7 cellular contexts compared by ENCODE assay signal in the genomic region with DNA sequence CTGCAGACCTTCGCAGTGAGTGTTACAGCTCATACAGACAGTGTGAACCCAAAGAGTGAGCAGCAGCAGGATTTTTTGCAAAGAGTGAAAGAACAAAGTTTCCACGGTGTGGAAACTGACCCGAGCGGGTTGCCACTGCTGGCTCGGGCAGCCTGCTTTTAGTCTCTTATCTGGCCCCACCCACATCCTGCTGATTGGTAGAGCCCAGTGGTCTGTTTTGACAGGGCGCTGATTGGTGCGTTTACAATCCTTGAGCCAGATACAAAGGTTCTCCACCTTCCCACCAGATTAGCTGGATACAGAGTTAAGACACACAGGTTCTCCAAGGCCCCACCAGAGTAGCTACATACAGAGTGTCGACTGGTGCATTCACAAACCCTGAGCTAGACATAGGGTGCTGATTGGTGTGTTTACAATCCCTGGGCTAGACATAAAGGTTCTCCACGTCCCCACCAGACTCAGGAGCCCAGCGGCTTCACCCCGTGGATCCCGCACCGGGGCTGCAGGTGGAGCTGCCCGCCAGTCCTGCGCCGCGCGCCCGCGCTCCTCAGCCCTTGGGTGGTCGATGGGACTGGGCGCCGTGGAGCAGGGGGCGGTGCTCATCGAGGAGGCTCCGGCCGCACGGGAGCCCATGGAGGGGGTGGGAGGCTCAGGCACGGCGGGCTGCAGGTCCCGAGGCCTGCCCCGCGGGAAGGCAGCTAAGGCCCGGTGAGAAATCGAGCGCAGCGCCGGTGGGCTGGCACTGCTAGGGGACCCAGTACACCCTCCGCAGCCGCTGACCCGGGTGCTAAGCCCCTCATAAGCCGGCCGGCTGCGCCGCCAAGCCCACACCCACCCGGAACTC.
DNase-seq lines count a peak whose midpoint lies in the region; ATAC-seq, FAIRE-seq and TF ChIP-seq lines count a peak whose summit lies in the region.
"Not testable (repeated sequence)": the region's sequence is repeated elsewhere in the genome, so short reads cannot be mapped to it uniquely, and the experiment has no call there.

No MANE protein-coding gene starts in this region.

- ATAC-seq in activated CD8-positive, alpha-beta T cell treated with anti-CD3 and anti-CD28 coated beads, Interleukin-2, amount 10 ng/mL, durations not matched to agents 7 days and 5 days; K562; stimulated activated effector memory CD8-positive, alpha-beta T cell treated with anti-CD3 and anti-CD28 coated beads, Interleukin-12 subunit alpha, Interleukin-12 subunit beta, amount 100 ng/mL, for 72 hours: not testable (repeated sequence)

- not testable (repeated sequence) for TF ChIP-seq RAD21 in K562 (CRISPR knock-in tag; conservative IDR thresholded peaks at IDR 0.05 in 1 of 2, IDR thresholded peaks at IDR 0.05 in 1 of 2)

- H3K9ac ChIP-seq in K562 (ENCODE audit: insufficient read depth in 1 of 2, low read depth in 2 of 2, low read length in 2 of 2); kidney (ENCODE audit: low read length in 2 of 2); neural progenitor cell: not testable (repeated sequence)

- not testable (repeated sequence) for H3K36me3 ChIP-seq in KOPT-K1 (ENCODE audit: insufficient read depth, low read length); K562 (ENCODE audit: control insufficient read depth, insufficient read depth, low read length); kidney (ENCODE audit: control insufficient read depth in 1 of 2, insufficient read depth in 2 of 2, low read length in 2 of 2); neural progenitor cell

- not testable (repeated sequence) for H3K9me3 Mint-ChIP-seq in activated CD8-positive, alpha-beta T cell treated with anti-CD3 and anti-CD28 coated beads, Interleukin-2, amount 10 ng/mL, durations not matched to agents 7 days and 5 days (ENCODE audit: insufficient read depth); neural progenitor cell; stimulated activated effector memory CD8-positive, alpha-beta T cell treated with anti-CD3 and anti-CD28 coated beads, Interleukin-12 subunit alpha, Interleukin-12 subunit beta, amount 100 ng/mL, for 72 hours

- H3K4me1 ChIP-seq in K562 (replicated peaks in 1 of 2; ENCODE audit: control insufficient read depth in 2 of 2, insufficient read depth in 2 of 2, low read length in 2 of 2); kidney (ENCODE audit: control insufficient read depth in 1 of 2, insufficient read depth in 1 of 2, low read depth in 1 of 2, low read length in 2 of 2); neural progenitor cell: not testable (repeated sequence)

- TF ChIP-seq CTCF in K562 (IDR thresholded peaks at IDR 0.05 in 2 of 3, conservative IDR thresholded peaks at IDR 0.05 in 1 of 3; ENCODE audit: insufficient read depth in 2 of 3, low read depth in 1 of 3, low read length in 3 of 3); kidney (IDR thresholded peaks at IDR 0.05; ENCODE audit: borderline replicate concordance, extremely low read depth, insufficient read depth); neural progenitor cell (IDR thresholded peaks at IDR 0.05): not testable (repeated sequence)

- H2AFZ ChIP-seq in K562 (ENCODE audit: low read depth, low read length) (peak overlapping the region; percentile 74), neural progenitor cell (replicated peaks) (peak overlapping the region; percentile 34)

- not testable (repeated sequence) for H4K20me1 ChIP-seq in K562 (replicated peaks; ENCODE audit: control insufficient read depth, insufficient read depth, low read length); neural progenitor cell (ENCODE audit: low read depth)

- H3K4me2 ChIP-seq in K562 (ENCODE audit: insufficient read depth, low read length); neural progenitor cell: not testable (repeated sequence)

- POLR2A ChIA-PET in activated CD8-positive, alpha-beta T cell treated with anti-CD3 and anti-CD28 coated beads, Interleukin-2, amount 10 ng/mL, durations not matched to agents 7 days and 5 days (lab: Charles Lee) = not testable (repeated sequence)
- POLR2A ChIA-PET in K562 (lab: Yijun Ruan, JAX) = interaction anchor here (1.1 kb wide), 1 partner anchor 38 kb away, joined by 3 read pairs; no protein-coding TSS in a partner anchor

- not testable (repeated sequence) for H3K79me2 ChIP-seq in K562 (ENCODE audit: control insufficient read depth, insufficient read depth, low read length); neural progenitor cell (ENCODE audit: low read depth)

- BruUV-seq in K562 (replicated peaks; lab: Mats Ljungman, UMichigan) = not testable (repeated sequence)

- not testable (repeated sequence) for H3K27me3 Mint-ChIP-seq in activated CD8-positive, alpha-beta T cell treated with anti-CD3 and anti-CD28 coated beads, Interleukin-2, amount 10 ng/mL, durations not matched to agents 7 days and 5 days (ENCODE audit: low read depth); neural progenitor cell (ENCODE audit: insufficient read depth, low read depth)

- not testable (repeated sequence) for H3K9me1 ChIP-seq in K562 (ENCODE audit: control insufficient read depth, insufficient read depth, low read length)

- not testable (repeated sequence) for H3K36me3 Mint-ChIP-seq in activated CD8-positive, alpha-beta T cell treated with anti-CD3 and anti-CD28 coated beads, Interleukin-2, amount 10 ng/mL, durations not matched to agents 7 days and 5 days (ENCODE audit: low read depth); neural progenitor cell; stimulated activated effector memory CD8-positive, alpha-beta T cell treated with anti-CD3 and anti-CD28 coated beads, Interleukin-12 subunit alpha, Interleukin-12 subunit beta, amount 100 ng/mL, for 72 hours

- not testable (repeated sequence) for H3K4me1 Mint-ChIP-seq in activated CD8-positive, alpha-beta T cell treated with anti-CD3 and anti-CD28 coated beads, Interleukin-2, amount 10 ng/mL, durations not matched to agents 7 days and 5 days (ENCODE audit: low read depth); neural progenitor cell; stimulated activated effector memory CD8-positive, alpha-beta T cell treated with anti-CD3 and anti-CD28 coated beads, Interleukin-12 subunit alpha, Interleukin-12 subunit beta, amount 100 ng/mL, for 72 hours

- H3F3A ChIP-seq in neural progenitor cell (ENCODE audit: low read depth) = peaks cover 17% of the 10 kb centered on the region

- not testable (repeated sequence) for H3K27ac Mint-ChIP-seq in activated CD8-positive, alpha-beta T cell treated with anti-CD3 and anti-CD28 coated beads, Interleukin-2, amount 10 ng/mL, durations not matched to agents 7 days and 5 days; stimulated activated effector memory CD8-positive, alpha-beta T cell treated with anti-CD3 and anti-CD28 coated beads, Interleukin-12 subunit alpha, Interleukin-12 subunit beta, amount 100 ng/mL, for 72 hours
- peak overlapping the region; percentile 46 for H3K27ac Mint-ChIP-seq in neural progenitor cell

- peak overlapping the region; percentile 32 for H3K27ac ChIP-seq in KOPT-K1 (ENCODE audit: low read depth, low read length, poor library complexity, severe bottlenecking)
- not testable (repeated sequence) for H3K27ac ChIP-seq in K562 (ENCODE audit: extremely low read depth, low read depth, low read length); kidney (ENCODE audit: low read depth in 2 of 2, low read length in 2 of 2); neural progenitor cell

- 69% methylated on average over 35 of the region's 46 CpGs for WGBS in K562 (ENCODE audit: insufficient coverage, low coverage, missing lambda C conversion rate)

- peak; percentile 72 for FAIRE-seq in K562 (lab: Jason Lieb, UNC)
- not testable (repeated sequence) for FAIRE-seq in kidney (lab: Jason Lieb, UNC)

- not testable (repeated sequence) for TF ChIP-seq EP300 in K562 (IDR thresholded peaks at IDR 0.05; ENCODE audit: low read length)

- intact Hi-C loops in K562 (cut with micrococcal nuclease); kidney (cut with DNase I): not testable (repeated sequence)

- in situ Hi-C loops in K562 (cut with MboI) = not testable (repeated sequence)

- H3K27me3 ChIP-seq in K562 (ENCODE audit: control insufficient read depth in 2 of 2, insufficient read depth in 2 of 2, low read length in 2 of 2) = peaks cover 10 to 12% of the 10 kb centered on the region in 2 experiments; a peak in 4 of 5 replicates
- not testable (repeated sequence) for H3K27me3 ChIP-seq in neural progenitor cell

- TF ChIP-seq POLR2A in K562 (conservative IDR thresholded peaks at IDR 0.05) = not testable (repeated sequence)

- CTCF ChIA-PET in activated CD8-positive, alpha-beta T cell treated with anti-CD3 and anti-CD28 coated beads, Interleukin-2, amount 10 ng/mL, durations not matched to agents 7 days and 5 days (lab: Charles Lee); K562 (lab: Yijun Ruan, JAX; ENCODE audit: low intra/inter-chr PET ratio): not testable (repeated sequence)

- H3K4me3 Mint-ChIP-seq in activated CD8-positive, alpha-beta T cell treated with anti-CD3 and anti-CD28 coated beads, Interleukin-2, amount 10 ng/mL, durations not matched to agents 7 days and 5 days = peak overlapping the region; percentile 5
- H3K4me3 Mint-ChIP-seq in neural progenitor cell = not testable (repeated sequence)
- H3K4me3 Mint-ChIP-seq in stimulated activated effector memory CD8-positive, alpha-beta T cell treated with anti-CD3 and anti-CD28 coated beads, Interleukin-12 subunit alpha, Interleukin-12 subunit beta, amount 100 ng/mL, for 72 hours = peak overlapping the region; percentile 30

- H3K9me3 ChIP-seq in KOPT-K1 (ENCODE audit: insufficient read depth, low read length, poor library complexity, severe bottlenecking); K562 (replicated peaks; ENCODE audit: control insufficient read depth, insufficient read depth, low read depth, low read length); kidney (ENCODE audit: control insufficient read depth in 1 of 2, low read length in 2 of 2); neural progenitor cell (ENCODE audit: low read depth): not testable (repeated sequence)

- H3K4me3 ChIP-seq in K562; kidney (ENCODE audit: low read length in 2 of 2); neural progenitor cell: not testable (repeated sequence)

- DNase-seq in ELF-1 (ENCODE audit: low read depth, low spot score) = peak; percentile 43
- DNase-seq in activated CD8-positive, alpha-beta T cell treated with anti-CD3 and anti-CD28 coated beads, Interleukin-2, amount 10 ng/mL, durations not matched to agents 7 days and 5 days; K562 (ENCODE audit: extremely low read depth in 1 of 4, low spot score in 3 of 4); neural progenitor cell (ENCODE audit: low spot score); stimulated activated effector memory CD8-positive, alpha-beta T cell treated with anti-CD3 and anti-CD28 coated beads, Interleukin-12 subunit alpha, Interleukin-12 subunit beta, amount 100 ng/mL, for 72 hours (ENCODE audit: low spot score in 2 of 2): not testable (repeated sequence)
- peak; percentile 53 for DNase-seq in kidney
